Comparison of ENCODE assay signal across 10 cellular contexts in genomic region chr12:4909397-4909733, GRCh38. TPM values are rescaled to one million over a fixed set of nuclear protein-coding genes. Genes with fewer than 3 reads are reported as not detected.
DNase-seq lines count a peak whose midpoint lies in the region; ATAC-seq and TF ChIP-seq lines count a peak whose summit lies in the region.
"Had no signal": no experiment of that assay in that cellular context is flagged by ENCODE, and none has a peak within 500 bp of the region (broad histone marks: within the 10 kb centered on the region; RNA-seq: fewer than 3 reads in every experiment).

No MANE protein-coding gene starts in this region.

- no peaks in the 10 kb centered on the region for H3K9me3 Mint-ChIP-seq in CD8-positive, alpha-beta T cell
- H3K9me3 Mint-ChIP-seq in osteocyte (ENCODE audit: unreplicated experiment), result no peaks in the 10 kb centered on the region

- no peaks in the 10 kb centered on the region for H3K36me3 ChIP-seq in CD8-positive, alpha-beta T cell (ENCODE audit: insufficient read depth, low read length)
- no peaks in the 10 kb centered on the region for H3K36me3 ChIP-seq in HUES64 (ENCODE audit: insufficient read depth, low read length)
- no peaks in the 10 kb centered on the region for H3K36me3 ChIP-seq in effector memory CD4-positive, alpha-beta T cell (ENCODE audit: control insufficient read depth, insufficient read depth, low read length)

- no peaks in the 10 kb centered on the region for H3K9me3 ChIP-seq in CD8-positive, alpha-beta T cell (ENCODE audit: low read length)
- 0 out of 2 replicates have a peak, but pooled peaks cover 6% of the 10 kb centered on the region for H3K9me3 ChIP-seq in HUES64 (ENCODE audit: insufficient read depth, low read depth, low read length)
- H3K9me3 ChIP-seq in effector memory CD4-positive, alpha-beta T cell (ENCODE audit: control insufficient read depth, low read length), result no peaks in the 10 kb centered on the region

- DNase-seq in CD8-positive, alpha-beta T cell, result no peak
- DNase-seq in effector memory CD4-positive, alpha-beta T cell, result no peak
- DNase-seq in osteocyte (ENCODE audit: extremely low spot score, unreplicated experiment) (no peak), NCI-H2196 (lab: John Stamatoyannopoulos, UW; ENCODE audit: unreplicated experiment) (no peak)
- DNase-seq: small intestine had no signal

- peak overlapping the region; percentile 43 for H3K4me3 ChIP-seq in CD8-positive, alpha-beta T cell (ENCODE audit: low read depth, low read length)
- H3K4me3 ChIP-seq in HUES64 (ENCODE audit: low read length), result peak overlapping the region; percentile 57
- H3K4me3 ChIP-seq in effector memory CD4-positive, alpha-beta T cell (ENCODE audit: insufficient read depth, low read depth, low read length, poor library complexity, severe bottlenecking), result peak overlapping the region; percentile 58

- intact Hi-C loops in CD8-positive, alpha-beta T cell (cut with DNase I, micrococcal nuclease), result no loop called here

- peak overlapping the region; percentile 61 for H3K4me3 Mint-ChIP-seq in CD8-positive, alpha-beta T cell
- H3K4me3 Mint-ChIP-seq in osteocyte (ENCODE audit: unreplicated experiment), result peak overlapping the region; percentile 55

- CTCF ChIA-PET in CD8-positive, alpha-beta T cell (lab: Charles Lee), result interaction anchor here (1.5 kb wide), 2 partner anchors 52 to 54 kb away, joined by 3 to 7 read pairs; no protein-coding TSS in a partner anchor

- H3K9ac ChIP-seq in HUES64 (ENCODE audit: low read depth, low read length), result no peak overlapping the region

- no peak overlapping the region for H3K27ac Mint-ChIP-seq in CD8-positive, alpha-beta T cell
- no peak overlapping the region for H3K27ac Mint-ChIP-seq in osteocyte (ENCODE audit: unreplicated experiment)

- no peaks in the 10 kb centered on the region for H3K36me3 Mint-ChIP-seq in CD8-positive, alpha-beta T cell
- H3K36me3 Mint-ChIP-seq in osteocyte (ENCODE audit: unreplicated experiment), result no peaks in the 10 kb centered on the region

- ATAC-seq in CD8-positive, alpha-beta T cell, result no peak
- ATAC-seq in HG03139 (IDR thresholded peaks at IDR 0.05; ENCODE audit: unreplicated experiment) (no peak), HG03457 (IDR thresholded peaks at IDR 0.05; ENCODE audit: unreplicated experiment) (no peak), GM18858 (IDR thresholded peaks at IDR 0.05; ENCODE audit: unreplicated experiment) (no peak)

- peaks cover 29% of the 10 kb centered on the region for H3K27me3 ChIP-seq in CD8-positive, alpha-beta T cell (ENCODE audit: insufficient read depth, low read length)
- H3K27me3 ChIP-seq in HUES64 (ENCODE audit: insufficient read depth, low read length), result peaks cover 87% of the 10 kb centered on the region
- peaks cover 31% of the 10 kb centered on the region for H3K27me3 ChIP-seq in effector memory CD4-positive, alpha-beta T cell (replicated peaks; ENCODE audit: control insufficient read depth, insufficient read depth, low read length, poor library complexity, severe bottlenecking)

- H3K4me1 Mint-ChIP-seq in CD8-positive, alpha-beta T cell (ENCODE audit: low read depth), result peaks cover 22% of the 10 kb centered on the region
- H3K4me1 Mint-ChIP-seq in osteocyte (ENCODE audit: unreplicated experiment), result peaks cover 17% of the 10 kb centered on the region

- WGBS in HUES64, result under 1% methylated on average over 22 of the region's 24 CpGs

- POLR2A ChIA-PET in CD8-positive, alpha-beta T cell (lab: Charles Lee), result no interaction called here

- no peak for TF ChIP-seq CTCF in CD8-positive, alpha-beta T cell (IDR thresholded peaks at IDR 0.05)
- no peak for TF ChIP-seq CTCF in osteocyte (IDR thresholded peaks at IDR 0.05)

- no peak overlapping the region for H3K27ac ChIP-seq in CD8-positive, alpha-beta T cell (ENCODE audit: low read depth, low read length)
- H3K27ac ChIP-seq in HUES64 (ENCODE audit: low read depth, low read length), result no peak overlapping the region
- no peak overlapping the region for H3K27ac ChIP-seq in effector memory CD4-positive, alpha-beta T cell (ENCODE audit: insufficient read depth, low read length, poor library complexity, severe bottlenecking)

- peaks cover 38% of the 10 kb centered on the region for H3K27me3 Mint-ChIP-seq in CD8-positive, alpha-beta T cell (ENCODE audit: low read depth)
- peaks cover 51% of the 10 kb centered on the region for H3K27me3 Mint-ChIP-seq in osteocyte (ENCODE audit: unreplicated experiment)

- H3K4me1 ChIP-seq in CD8-positive, alpha-beta T cell (ENCODE audit: insufficient read depth, low read length), result peaks cover 19% of the 10 kb centered on the region
- H3K4me1 ChIP-seq in HUES64 (ENCODE audit: insufficient read depth, low read length), result peaks cover 17% of the 10 kb centered on the region
- H3K4me1 ChIP-seq in effector memory CD4-positive, alpha-beta T cell (ENCODE audit: control insufficient read depth, insufficient read depth, low read length, poor library complexity, severe bottlenecking), result peaks cover 20% of the 10 kb centered on the region

RNA-seq across cellular contexts. Expression of gene KCNA1, which starts 0.3 kb away (rescaled TPM):
- not detected for total RNA-seq in CD8-positive, alpha-beta T cell
- polyA plus RNA-seq in HUES64 (2013, experiment 1 of 2), result 0.25 TPM
- polyA plus RNA-seq in HUES64 (2013, experiment 2 of 2), result 0.19 TPM
- 0.31 and 0.40 TPM in 2 replicates for total RNA-seq in osteocyte
- total RNA-seq: activated CD8-positive, alpha-beta memory T cell treated with anti-CD3 and anti-CD28 coated beads for 36 hours had no signal
